Comparison of ENCODE assay signal across 20 cellular contexts in the genomic region with DNA sequence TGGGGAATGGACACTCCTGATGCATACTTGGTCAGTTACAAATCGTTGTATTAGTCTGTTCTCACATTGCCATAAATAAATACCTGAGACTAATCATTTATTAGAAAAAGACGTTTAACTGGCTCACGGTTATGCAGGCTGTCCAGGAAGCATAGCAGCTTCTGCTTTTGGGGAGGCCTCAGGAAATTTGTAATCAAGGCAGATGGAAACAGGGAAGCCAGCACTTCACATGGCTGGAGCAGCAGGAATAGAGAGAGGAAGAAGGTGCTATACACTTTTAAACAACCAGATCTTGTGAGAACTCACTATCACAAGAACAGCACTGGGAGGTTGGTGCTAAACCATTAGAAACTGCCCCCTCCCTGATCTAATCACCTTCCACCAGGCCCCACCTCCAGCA.
DNase-seq lines count a peak whose midpoint lies in the region; TF ChIP-seq lines count a peak whose summit lies in the region.
"Had no signal": no experiment of that assay in that cellular context is flagged by ENCODE, and none has a peak within 500 bp of the region (broad histone marks: within the 10 kb centered on the region; RNA-seq: fewer than 3 reads in every experiment).

No MANE protein-coding gene starts in this region.

- H3K4me3 Mint-ChIP-seq in CD14-positive monocyte = peak overlapping the region in 1 of 2 donors; percentile 69
- no peak overlapping the region for H3K4me3 Mint-ChIP-seq in dendritic cell treated with granulocyte-macrophage colony-stimulating factor and Interleukin-4, amounts not matched to agents 40 ng/mL and 50 ng/mL, for 4 days
- H3K4me3 Mint-ChIP-seq: H9 had no signal

- H3K27me3 ChIP-seq in neutrophil = no peaks in the 10 kb centered on the region
- H3K27me3 ChIP-seq: MG63, SJCRH30 had no signal

- H3K27ac ChIP-seq in neutrophil = peak overlapping the region; percentile 74
- H3K27ac ChIP-seq: SJCRH30 had no signal

- H3K4me1 ChIP-seq in neutrophil (ENCODE audit: control insufficient read depth in 1 of 2, insufficient read depth in 1 of 2, low read depth in 1 of 2, low read length in 1 of 2) = peaks cover 23 to 33% of the 10 kb centered on the region in 2 experiments
- H3K4me1 ChIP-seq: SJCRH30 had no signal

- in situ Hi-C loops in KBM-7 (cut with MboI; ENCODE audit: low pct_unique_long_range_greater_than_20kb, low sequenced_read_pairs) = no loop called here

- no peak overlapping the region for H3K4me3 ChIP-seq in neutrophil (ENCODE audit: low read depth in 1 of 2, low read length in 1 of 2)
- H3K4me3 ChIP-seq: MG63, SJCRH30 had no signal

- DNase-seq in CD14-positive monocyte (ENCODE audit: low spot score) (no peak), KBM-7 (peak; percentile 65), HK-2 (ENCODE audit: unreplicated experiment) (no peak), NCI-H1092 (lab: John Stamatoyannopoulos, UW) (no peak)
- DNase-seq in stimulated activated CD8-positive, alpha-beta memory T cell treated with anti-CD3 and anti-CD28 coated beads, Interleukin-4, amount 100 ng/mL, for 48 hours = no peak
- DNase-seq: C1 segment of cervical spinal cord, DMS79, H9, IMR-90, Karpas-422, MG63, NCI-H1417, NCI-H187 treated with DMSO at 0.1 percent for 48 hours, NCI-H226, NCI-H524, NCI-H82, SJCRH30, SW 1271 had no signal

- no peaks in the 10 kb centered on the region for H3K36me3 ChIP-seq in neutrophil
- H3K36me3 ChIP-seq: MG63, SJCRH30 had no signal

- intact Hi-C loops in CD14-positive monocyte (cut with micrococcal nuclease) = loop anchor here in 1 of 2 donors (10.0 kb wide), 1 partner anchor 343 kb away; no protein-coding TSS in a partner anchor
- intact Hi-C loops in dendritic cell treated with granulocyte-macrophage colony-stimulating factor and Interleukin-4, amounts not matched to agents 40 ng/mL and 50 ng/mL, for 4 days (cut with micrococcal nuclease) = no loop called here

- no peaks in the 10 kb centered on the region for H3K27me3 Mint-ChIP-seq in CD14-positive monocyte (ENCODE audit: low read depth in 3 of 3)
- H3K27me3 Mint-ChIP-seq in dendritic cell treated with granulocyte-macrophage colony-stimulating factor and Interleukin-4, amounts not matched to agents 40 ng/mL and 50 ng/mL, for 4 days = no peaks in the 10 kb centered on the region

- TF ChIP-seq CTCF in CD14-positive monocyte (IDR thresholded peaks at IDR 0.05) (no peak), neutrophil (IDR thresholded peaks at IDR 0.05) (no peak)

- peaks cover 0 to 2% (median 0%) of the 10 kb centered on the region in 7 donors for H3K9me3 Mint-ChIP-seq in CD14-positive monocyte
- peaks cover 6% of the 10 kb centered on the region for H3K9me3 Mint-ChIP-seq in dendritic cell treated with granulocyte-macrophage colony-stimulating factor and Interleukin-4, amounts not matched to agents 40 ng/mL and 50 ng/mL, for 4 days
- H3K9me3 Mint-ChIP-seq: H9 had no signal

- H3K9me3 ChIP-seq in neutrophil = no peaks in the 10 kb centered on the region
- H3K9me3 ChIP-seq: MG63, SJCRH30 had no signal

- H3K36me3 Mint-ChIP-seq in CD14-positive monocyte = peaks cover 2% of the 10 kb centered on the region in 2 donors
- H3K36me3 Mint-ChIP-seq in dendritic cell treated with granulocyte-macrophage colony-stimulating factor and Interleukin-4, amounts not matched to agents 40 ng/mL and 50 ng/mL, for 4 days (ENCODE audit: low read depth) = no peaks in the 10 kb centered on the region

- H3K4me1 Mint-ChIP-seq in CD14-positive monocyte = peaks cover 34% of the 10 kb centered on the region
- H3K4me1 Mint-ChIP-seq in dendritic cell treated with granulocyte-macrophage colony-stimulating factor and Interleukin-4, amounts not matched to agents 40 ng/mL and 50 ng/mL, for 4 days (ENCODE audit: low read depth) = peaks cover 25% of the 10 kb centered on the region
- H3K4me1 Mint-ChIP-seq: H9 had no signal

- H3K27ac Mint-ChIP-seq in CD14-positive monocyte = peak overlapping the region; percentile 47 to 88 (median 70)
- peak overlapping the region; percentile 62 for H3K27ac Mint-ChIP-seq in dendritic cell treated with granulocyte-macrophage colony-stimulating factor and Interleukin-4, amounts not matched to agents 40 ng/mL and 50 ng/mL, for 4 days
- H3K27ac Mint-ChIP-seq: H9 had no signal
